8 cellular contexts compared by ENCODE assay signal in the genomic region with DNA sequence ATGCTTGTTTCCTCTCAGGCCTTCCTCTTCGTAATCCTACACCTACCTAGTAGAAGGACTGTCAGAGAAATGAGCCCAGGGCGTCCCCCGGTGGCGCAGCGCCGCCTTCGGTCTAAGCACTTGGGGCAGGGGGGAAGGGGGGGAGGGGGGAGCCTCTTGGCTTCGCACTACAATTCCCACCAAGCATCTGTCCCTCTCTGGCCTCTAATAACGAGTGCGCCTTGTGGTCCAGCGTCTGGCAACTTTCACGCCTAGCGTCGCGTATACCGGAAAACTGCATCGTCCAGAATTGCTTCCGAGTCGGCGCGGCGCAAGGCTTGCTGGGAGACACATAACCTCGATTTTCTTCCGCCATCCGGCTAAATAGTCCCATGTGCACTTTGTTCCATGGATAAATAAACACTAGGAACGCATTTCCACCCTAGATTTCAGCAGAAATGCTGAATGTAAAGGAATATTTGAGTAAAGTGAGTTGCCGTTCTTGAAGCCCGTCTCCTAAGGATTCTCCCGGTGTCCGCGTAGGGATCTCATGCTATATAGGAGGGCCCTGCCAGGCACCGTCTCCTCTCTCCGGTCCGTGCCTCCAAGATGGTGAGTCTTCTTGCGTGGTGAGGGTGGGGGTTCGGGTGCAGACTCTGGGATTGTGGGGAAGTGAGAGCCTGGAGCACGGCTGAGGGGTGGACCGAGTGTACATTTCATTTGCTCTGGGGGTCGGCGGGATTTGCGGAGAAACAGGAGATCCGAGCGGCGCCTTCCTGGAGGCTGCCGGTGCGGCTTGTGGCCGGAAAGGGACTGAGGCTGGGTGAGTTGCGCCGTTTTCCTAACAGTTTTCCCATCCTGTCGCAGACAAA. TPM values are rescaled to one million over a fixed set of nuclear protein-coding genes. Genes with fewer than 3 reads are reported as not detected.
DNase-seq lines count a peak whose midpoint lies in the region; ATAC-seq and TF ChIP-seq lines count a peak whose summit lies in the region.

A gene (plus strand): TSS at position 340 of the 851 bp plus-strand sequence. CDS start 249 bp downstream, at position 589.

- H3K27ac ChIP-seq in HUES48 (ENCODE audit: low read depth, low read length): peak within 1 kb of the TSS; percentile 94
- peak within 1 kb of the TSS; percentile 94 for H3K27ac ChIP-seq in endodermal cell (ENCODE audit: low read depth, low read length)

- peak within 1 kb of the TSS; percentile 80 for H3K4me3 ChIP-seq in HUES48 (ENCODE audit: low read depth, low read length)
- H3K4me3 ChIP-seq in NT2/D1 (ENCODE audit: insufficient read length, low read depth): peak within 1 kb of the TSS; percentile 96
- peak within 1 kb of the TSS; percentile 100 for H3K4me3 ChIP-seq in endodermal cell (ENCODE audit: low read length)

- peaks cover 32% of the 10 kb centered on the region for H3K36me3 Mint-ChIP-seq in endodermal cell (ENCODE audit: low read depth)

- H3K9me3 Mint-ChIP-seq in endodermal cell: no peaks in the 10 kb centered on the region

- H3K27me3 Mint-ChIP-seq in endodermal cell (ENCODE audit: insufficient read depth): no peaks in the 10 kb centered on the region

- H3K9me3 ChIP-seq in HUES48 (ENCODE audit: control insufficient read depth, insufficient read depth, low read length) (no peaks in the 10 kb centered on the region), NT2/D1 (ENCODE audit: insufficient read depth, low read length) (no peaks in the 10 kb centered on the region), endodermal cell (ENCODE audit: control insufficient read depth, low read length) (no peaks in the 10 kb centered on the region)

- 0 to 1% methylated on average over 28 to 50 of the region's 50 CpGs for WGBS in endodermal cell (ENCODE audit: insufficient coverage in 1 of 2, insufficient read length in 1 of 2), 2 experiments

- H3K36me3 ChIP-seq in HUES48 (ENCODE audit: control insufficient read depth, insufficient read depth, low read length) (peaks cover 44% of the 10 kb centered on the region), NT2/D1 (ENCODE audit: insufficient read depth, insufficient read length, low read length) (peaks cover 37% of the 10 kb centered on the region), endodermal cell (ENCODE audit: control insufficient read depth, insufficient read depth, low read length) (peaks cover 34% of the 10 kb centered on the region)

- H3K9ac ChIP-seq in HUES48 (ENCODE audit: low read depth, low read length) (peak within 1 kb of the TSS; percentile 94), NT2/D1 (ENCODE audit: insufficient read length, low read depth) (peak within 1 kb of the TSS; percentile 100), endodermal cell (ENCODE audit: extremely low read depth, low read length, poor library complexity, severe bottlenecking) (peak within 1 kb of the TSS; percentile 94)

- H3K4me3 Mint-ChIP-seq in endodermal cell: peak within 1 kb of the TSS; percentile 95

- no peaks in the 10 kb centered on the region for H3K27me3 ChIP-seq in HUES48 (ENCODE audit: control insufficient read depth, insufficient read depth, low read length)
- no peaks in the 10 kb centered on the region for H3K27me3 ChIP-seq in NT2/D1 (ENCODE audit: insufficient read depth, insufficient read length)
- H3K27me3 ChIP-seq in endodermal cell (ENCODE audit: control insufficient read depth, insufficient read depth, low read length, poor library complexity, severe bottlenecking): no peaks in the 10 kb centered on the region

- H3K4me1 ChIP-seq in HUES48 (ENCODE audit: control insufficient read depth, insufficient read depth, low read length) (peaks cover 29% of the 10 kb centered on the region), NT2/D1 (ENCODE audit: insufficient read depth, insufficient read length) (peaks cover 4% of the 10 kb centered on the region), endodermal cell (ENCODE audit: control insufficient read depth, insufficient read depth, low read length) (no peaks in the 10 kb centered on the region)

- H3K27ac Mint-ChIP-seq in endodermal cell: peak within 1 kb of the TSS; percentile 98

- H3K4me1 Mint-ChIP-seq in endodermal cell: peaks cover 22% of the 10 kb centered on the region

- peak; percentile 69 for TF ChIP-seq CTCF in endodermal cell (conservative IDR thresholded peaks at IDR 0.05)

- DNase-seq in D341Med (ENCODE audit: low spot score): peak; percentile 93
- peak; percentile 99 for DNase-seq in NT2/D1 (ENCODE audit: low read depth, low spot score)
- peak; percentile 93 for DNase-seq in activated CD8-positive, alpha-beta memory T cell treated with anti-CD3 and anti-CD28 coated beads, Interleukin-2, amount 50 U/mL, for 1 hour (ENCODE audit: extremely low read depth)
- DNase-seq in endodermal cell: peak; percentile 100
- peak; percentile 97 for DNase-seq in mesenteric fat pad (ENCODE audit: low spot score)
- DNase-seq in stimulated activated CD8-positive, alpha-beta memory T cell treated with anti-CD3 and anti-CD28 coated beads, Interleukin-15, amount 100 ng/mL, for 24 hours (ENCODE audit: low read depth): peak; percentile 63

- ATAC-seq in GM21390 (IDR thresholded peaks at IDR 0.05; ENCODE audit: unreplicated experiment): peak; percentile 91

RNA-seq across cellular contexts. Expression of the gene that starts here (rescaled TPM):
- total RNA-seq in endodermal cell: 10 to 100 TPM; 35.8 to 58.6 TPM
- polyA plus RNA-seq in endodermal cell (2013, experiment 1 of 2): 2,066 TPM
- polyA plus RNA-seq in endodermal cell (2013, experiment 2 of 2): 1,971 TPM
- 45.3 TPM for total RNA-seq in mesenteric fat pad

Comparison
In these comparisons a context has a peak if more than half of its experiments do, and no peak if none do; other contexts are left out.
1. Peak in every context shown above with its lines: DNase-seq, ATAC-seq, H3K4me3 ChIP-seq and H3K27ac ChIP-seq.